In the genomic region with DNA sequence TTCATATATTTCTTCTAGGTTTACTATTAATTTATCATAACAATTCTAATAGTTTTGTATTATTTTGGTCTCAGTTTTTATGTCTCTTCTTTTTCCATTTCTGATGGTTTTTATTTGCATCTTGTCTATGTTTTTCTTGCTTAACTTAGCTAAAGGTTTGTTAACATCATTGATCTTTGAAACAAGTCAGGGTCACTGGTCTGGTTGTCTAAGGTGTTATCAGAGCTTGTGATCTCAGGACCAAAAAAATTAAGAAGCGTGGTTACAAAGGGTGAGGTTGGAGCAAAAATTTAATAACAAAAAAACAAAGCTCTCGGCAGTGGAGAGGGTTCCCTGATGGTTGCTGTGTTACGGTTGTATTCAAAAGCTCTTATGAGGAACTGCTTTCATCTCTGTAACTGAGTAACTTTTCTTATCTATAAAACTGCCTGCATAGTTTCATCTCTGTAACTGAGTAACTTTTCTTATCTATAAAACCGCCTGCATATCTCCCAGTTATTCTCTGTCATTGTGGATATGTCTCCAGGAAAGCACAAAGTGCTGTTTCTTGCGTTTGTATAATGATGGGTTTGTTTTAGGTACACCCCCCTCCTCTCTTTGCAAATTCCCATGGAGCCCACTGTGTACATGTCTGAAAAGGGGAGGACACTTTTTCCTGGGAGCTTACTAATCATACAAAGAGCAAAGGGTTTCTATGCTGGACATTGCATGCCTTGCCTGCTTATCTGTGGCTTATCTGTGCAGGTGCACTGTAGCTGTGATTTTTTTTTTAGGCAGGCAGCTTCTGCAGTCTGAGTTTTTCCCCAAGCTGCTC, we compare ENCODE assay signal across 10 cellular contexts.
DNase-seq lines count a peak whose midpoint lies in the region; ATAC-seq and TF ChIP-seq lines count a peak whose summit lies in the region.
"Had no signal": no experiment of that assay in that cellular context is flagged by ENCODE, and none has a peak within 500 bp of the region (broad histone marks: within the 10 kb centered on the region; RNA-seq: fewer than 3 reads in every experiment).

No MANE protein-coding gene starts in this region.

- H3K4me3 ChIP-seq in upper lobe of right lung = no peak overlapping the region

- TF ChIP-seq CTCF in upper lobe of right lung (IDR thresholded peaks at IDR 0.05) = no peak

- intact Hi-C loops in upper lobe of right lung (cut with DNase I) = no loop called here

- H3K4me1 ChIP-seq in upper lobe of right lung = no peaks in the 10 kb centered on the region

- ATAC-seq in GM19468 (IDR thresholded peaks at IDR 0.05; ENCODE audit: extremely low read depth, unreplicated experiment) (peak; percentile 79), HG03097 (IDR thresholded peaks at IDR 0.05; ENCODE audit: low FRiP score, unreplicated experiment) (peak; percentile 91), upper lobe of right lung (peak; percentile 82)
- ATAC-seq: activated CD8-positive, alpha-beta T cell treated with anti-CD3 and anti-CD28 coated beads for 36 hours had no signal

- H3K27ac ChIP-seq in upper lobe of right lung = no peak overlapping the region
- H3K27ac ChIP-seq: KMS-11 had no signal

- peak; percentile 79 for DNase-seq in amniotic epithelial cell (ENCODE audit: low read depth)
- DNase-seq in upper lobe of right lung = no peak
- DNase-seq in NCI-H748 treated with DMSO at 0.1 percent for 48 hours (lab: John Stamatoyannopoulos, UW) = no peak
- no peak for DNase-seq in medulla oblongata (ENCODE audit: extremely low spot score)
- no peak for DNase-seq in SIG-M5 (lab: John Stamatoyannopoulos, UW)
- DNase-seq: activated CD8-positive, alpha-beta T cell treated with anti-CD3 and anti-CD28 coated beads for 36 hours; nucleus accumbens had no signal

- no peaks in the 10 kb centered on the region for H3K36me3 ChIP-seq in upper lobe of right lung

- no peaks in the 10 kb centered on the region for H3K9me3 ChIP-seq in upper lobe of right lung

- H3K27me3 ChIP-seq in upper lobe of right lung = no peaks in the 10 kb centered on the region
